1 cellular context compared by ENCODE assay signal in the genomic region with DNA sequence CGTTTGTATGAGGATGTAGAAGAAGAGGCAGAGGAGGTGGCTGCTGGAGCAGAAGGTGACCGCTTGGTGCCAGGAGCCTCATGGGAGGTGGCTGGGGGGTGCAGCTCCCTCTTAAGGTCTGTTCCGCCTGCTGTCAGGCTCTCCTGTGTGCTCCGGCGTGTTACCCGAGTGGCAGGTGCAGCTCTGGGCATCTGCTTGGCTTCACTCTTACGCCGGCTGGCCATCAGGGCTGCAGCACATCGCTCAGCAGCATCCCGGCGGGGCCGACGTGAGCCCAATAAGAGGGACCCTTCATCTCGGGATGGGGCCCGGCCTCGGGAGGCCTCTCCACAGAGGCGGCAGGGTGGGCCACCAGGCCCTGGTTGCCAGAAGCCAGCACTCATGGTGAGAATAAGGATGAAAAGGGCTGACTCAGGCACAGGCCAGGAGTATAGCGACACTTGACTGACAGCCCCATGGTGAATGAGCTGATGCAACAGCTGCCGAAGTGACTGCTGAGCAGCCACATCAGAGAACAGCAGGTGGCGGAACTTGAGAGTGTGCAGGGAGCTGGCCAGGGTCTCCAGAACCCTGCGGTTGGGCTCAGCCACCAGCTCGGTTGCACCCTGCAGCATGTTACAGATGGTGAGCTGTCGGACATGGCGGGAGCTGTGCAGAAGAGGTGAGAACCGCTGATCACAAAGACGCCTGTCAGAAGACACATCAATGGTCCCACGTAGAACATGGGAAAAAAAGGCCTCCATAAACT.
TF ChIP-seq lines count a peak whose summit lies in the region.

No MANE protein-coding gene starts in this region.

TF ChIP-seq in K562, 482 proteins besides CTCF, POLR2A, EP300 and RAD21 (continued from another document and continues in another):
- TF ChIP-seq, protein P1, sequence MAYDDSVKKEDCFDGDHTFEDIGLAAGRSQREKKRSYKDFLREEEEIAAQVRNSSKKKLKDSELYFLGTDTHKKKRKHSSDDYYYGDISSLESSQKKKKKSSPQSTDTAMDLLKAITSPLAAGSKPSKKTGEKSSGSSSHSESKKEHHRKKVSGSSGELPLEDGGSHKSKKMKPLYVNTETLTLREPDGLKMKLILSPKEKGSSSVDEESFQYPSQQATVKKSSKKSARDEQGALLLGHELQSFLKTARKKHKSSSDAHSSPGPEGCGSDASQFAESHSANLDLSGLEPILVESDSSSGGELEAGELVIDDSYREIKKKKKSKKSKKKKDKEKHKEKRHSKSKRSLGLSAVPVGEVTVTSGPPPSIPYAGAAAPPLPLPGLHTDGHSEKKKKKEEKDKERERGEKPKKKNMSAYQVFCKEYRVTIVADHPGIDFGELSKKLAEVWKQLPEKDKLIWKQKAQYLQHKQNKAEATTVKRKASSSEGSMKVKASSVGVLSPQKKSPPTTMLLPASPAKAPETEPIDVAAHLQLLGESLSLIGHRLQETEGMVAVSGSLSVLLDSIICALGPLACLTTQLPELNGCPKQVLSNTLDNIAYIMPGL (CRISPR knock-in tag; IDR thresholded peaks at IDR 0.05): no peak
- TF ChIP-seq CXXC5 (CRISPR knock-in tag; IDR thresholded peaks at IDR 0.05) (peak; percentile 76), LCOR (CRISPR knock-in tag; IDR thresholded peaks at IDR 0.05) (no peak), ZNF444 (CRISPR knock-in tag; IDR thresholded peaks at IDR 0.05) (no peak), RNF2 (IDR thresholded peaks at IDR 0.05) (no peak), POLR3G (IDR thresholded peaks at IDR 0.05; ENCODE audit: extremely low read depth, insufficient read length, insufficient replicate concordance) (no peak), HDGF (IDR thresholded peaks at IDR 0.05) (no peak), CREBBP (IDR thresholded peaks at IDR 0.05; ENCODE audit: low read depth, low read length) (no peak), ZNF311 (CRISPR knock-in tag; IDR thresholded peaks at IDR 0.05) (no peak), FUS (optimal IDR thresholded peaks at IDR 0.05; ENCODE audit: low read depth, low read length) (no peak), NBN (IDR thresholded peaks at IDR 0.05; ENCODE audit: low read depth) (no peak; the same call in 1 of the 2 replicates), ZNF766 (CRISPR knock-in tag; conservative IDR thresholded peaks at IDR 0.05) (no peak; the same call in 1 of the 2 replicates), DDX20 (tag; IDR thresholded peaks at IDR 0.05; ENCODE audit: low read depth) (no peak), SRSF9 (IDR thresholded peaks at IDR 0.05; ENCODE audit: borderline replicate concordance, low read depth, low read length) (no peak), ELF1 (tag; IDR thresholded peaks at IDR 0.05) (no peak), KDM1A (IDR thresholded peaks at IDR 0.05) (no peak), ZNF232 (CRISPR knock-in tag; IDR thresholded peaks at IDR 0.05) (no peak), ELF2 (CRISPR knock-in tag; IDR thresholded peaks at IDR 0.05) (no peak), MCM2 (IDR thresholded peaks at IDR 0.05; ENCODE audit: low read depth) (no peak), CBX5 (IDR thresholded peaks at IDR 0.05; ENCODE audit: borderline replicate concordance, low read depth) (no peak), PURB (CRISPR knock-in tag; IDR thresholded peaks at IDR 0.05; ENCODE audit: low read depth) (no peak), ZNF239 (CRISPR knock-in tag; IDR thresholded peaks at IDR 0.05) (no peak)
- TF ChIP-seq, protein P2, sequence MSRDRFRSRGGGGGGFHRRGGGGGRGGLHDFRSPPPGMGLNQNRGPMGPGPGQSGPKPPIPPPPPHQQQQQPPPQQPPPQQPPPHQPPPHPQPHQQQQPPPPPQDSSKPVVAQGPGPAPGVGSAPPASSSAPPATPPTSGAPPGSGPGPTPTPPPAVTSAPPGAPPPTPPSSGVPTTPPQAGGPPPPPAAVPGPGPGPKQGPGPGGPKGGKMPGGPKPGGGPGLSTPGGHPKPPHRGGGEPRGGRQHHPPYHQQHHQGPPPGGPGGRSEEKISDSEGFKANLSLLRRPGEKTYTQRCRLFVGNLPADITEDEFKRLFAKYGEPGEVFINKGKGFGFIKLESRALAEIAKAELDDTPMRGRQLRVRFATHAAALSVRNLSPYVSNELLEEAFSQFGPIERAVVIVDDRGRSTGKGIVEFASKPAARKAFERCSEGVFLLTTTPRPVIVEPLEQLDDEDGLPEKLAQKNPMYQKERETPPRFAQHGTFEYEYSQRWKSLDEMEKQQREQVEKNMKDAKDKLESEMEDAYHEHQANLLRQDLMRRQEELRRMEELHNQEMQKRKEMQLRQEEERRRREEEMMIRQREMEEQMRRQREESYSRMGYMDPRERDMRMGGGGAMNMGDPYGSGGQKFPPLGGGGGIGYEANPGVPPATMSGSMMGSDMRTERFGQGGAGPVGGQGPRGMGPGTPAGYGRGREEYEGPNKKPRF (IDR thresholded peaks at IDR 0.05; ENCODE audit: low read depth, low read length): no peak
- TF ChIP-seq, protein P3, sequence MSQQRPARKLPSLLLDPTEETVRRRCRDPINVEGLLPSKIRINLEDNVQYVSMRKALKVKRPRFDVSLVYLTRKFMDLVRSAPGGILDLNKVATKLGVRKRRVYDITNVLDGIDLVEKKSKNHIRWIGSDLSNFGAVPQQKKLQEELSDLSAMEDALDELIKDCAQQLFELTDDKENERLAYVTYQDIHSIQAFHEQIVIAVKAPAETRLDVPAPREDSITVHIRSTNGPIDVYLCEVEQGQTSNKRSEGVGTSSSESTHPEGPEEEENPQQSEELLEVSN (IDR thresholded peaks at IDR 0.05; ENCODE audit: borderline replicate concordance in 1 of 2, extremely low read depth in 1 of 2, insufficient read depth in 1 of 2, insufficient read length in 1 of 2, low read depth in 1 of 2, low read length in 1 of 2, poor library complexity in 1 of 2, severe bottlenecking in 1 of 2): peak in 1 of 2 experiments; percentile 14
- TF ChIP-seq, protein P4, sequence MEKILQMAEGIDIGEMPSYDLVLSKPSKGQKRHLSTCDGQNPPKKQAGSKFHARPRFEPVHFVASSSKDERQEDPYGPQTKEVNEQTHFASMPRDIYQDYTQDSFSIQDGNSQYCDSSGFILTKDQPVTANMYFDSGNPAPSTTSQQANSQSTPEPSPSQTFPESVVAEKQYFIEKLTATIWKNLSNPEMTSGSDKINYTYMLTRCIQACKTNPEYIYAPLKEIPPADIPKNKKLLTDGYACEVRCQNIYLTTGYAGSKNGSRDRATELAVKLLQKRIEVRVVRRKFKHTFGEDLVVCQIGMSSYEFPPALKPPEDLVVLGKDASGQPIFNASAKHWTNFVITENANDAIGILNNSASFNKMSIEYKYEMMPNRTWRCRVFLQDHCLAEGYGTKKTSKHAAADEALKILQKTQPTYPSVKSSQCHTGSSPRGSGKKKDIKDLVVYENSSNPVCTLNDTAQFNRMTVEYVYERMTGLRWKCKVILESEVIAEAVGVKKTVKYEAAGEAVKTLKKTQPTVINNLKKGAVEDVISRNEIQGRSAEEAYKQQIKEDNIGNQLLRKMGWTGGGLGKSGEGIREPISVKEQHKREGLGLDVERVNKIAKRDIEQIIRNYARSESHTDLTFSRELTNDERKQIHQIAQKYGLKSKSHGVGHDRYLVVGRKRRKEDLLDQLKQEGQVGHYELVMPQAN (IDR thresholded peaks at IDR 0.05; ENCODE audit: borderline replicate concordance): no peak
- TF ChIP-seq, protein P5, sequence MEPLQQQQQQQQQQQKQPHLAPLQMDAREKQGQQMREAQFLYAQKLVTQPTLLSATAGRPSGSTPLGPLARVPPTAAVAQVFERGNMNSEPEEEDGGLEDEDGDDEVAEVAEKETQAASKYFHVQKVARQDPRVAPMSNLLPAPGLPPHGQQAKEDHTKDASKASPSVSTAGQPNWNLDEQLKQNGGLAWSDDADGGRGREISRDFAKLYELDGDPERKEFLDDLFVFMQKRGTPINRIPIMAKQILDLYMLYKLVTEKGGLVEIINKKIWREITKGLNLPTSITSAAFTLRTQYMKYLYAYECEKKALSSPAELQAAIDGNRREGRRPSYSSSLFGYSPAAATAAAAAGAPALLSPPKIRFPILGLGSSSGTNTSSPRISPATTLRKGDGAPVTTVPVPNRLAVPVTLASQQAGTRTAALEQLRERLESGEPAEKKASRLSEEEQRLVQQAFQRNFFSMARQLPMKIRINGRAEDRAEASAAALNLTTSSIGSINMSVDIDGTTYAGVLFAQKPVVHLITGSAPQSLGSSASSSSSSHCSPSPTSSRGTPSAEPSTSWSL (CRISPR knock-in tag; IDR thresholded peaks at IDR 0.05; ENCODE audit: borderline replicate concordance): no peak
- TF ChIP-seq, protein P6, sequence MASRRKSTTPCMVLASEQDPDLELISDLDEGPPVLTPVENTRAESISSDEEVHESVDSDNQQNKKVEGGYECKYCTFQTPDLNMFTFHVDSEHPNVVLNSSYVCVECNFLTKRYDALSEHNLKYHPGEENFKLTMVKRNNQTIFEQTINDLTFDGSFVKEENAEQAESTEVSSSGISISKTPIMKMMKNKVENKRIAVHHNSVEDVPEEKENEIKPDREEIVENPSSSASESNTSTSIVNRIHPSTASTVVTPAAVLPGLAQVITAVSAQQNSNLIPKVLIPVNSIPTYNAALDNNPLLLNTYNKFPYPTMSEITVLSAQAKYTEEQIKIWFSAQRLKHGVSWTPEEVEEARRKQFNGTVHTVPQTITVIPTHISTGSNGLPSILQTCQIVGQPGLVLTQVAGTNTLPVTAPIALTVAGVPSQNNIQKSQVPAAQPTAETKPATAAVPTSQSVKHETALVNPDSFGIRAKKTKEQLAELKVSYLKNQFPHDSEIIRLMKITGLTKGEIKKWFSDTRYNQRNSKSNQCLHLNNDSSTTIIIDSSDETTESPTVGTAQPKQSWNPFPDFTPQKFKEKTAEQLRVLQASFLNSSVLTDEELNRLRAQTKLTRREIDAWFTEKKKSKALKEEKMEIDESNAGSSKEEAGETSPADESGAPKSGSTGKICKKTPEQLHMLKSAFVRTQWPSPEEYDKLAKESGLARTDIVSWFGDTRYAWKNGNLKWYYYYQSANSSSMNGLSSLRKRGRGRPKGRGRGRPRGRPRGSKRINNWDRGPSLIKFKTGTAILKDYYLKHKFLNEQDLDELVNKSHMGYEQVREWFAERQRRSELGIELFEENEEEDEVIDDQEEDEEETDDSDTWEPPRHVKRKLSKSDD (conservative IDR thresholded peaks at IDR 0.05; ENCODE audit: low read length): no peak
- TF ChIP-seq, protein P7, sequence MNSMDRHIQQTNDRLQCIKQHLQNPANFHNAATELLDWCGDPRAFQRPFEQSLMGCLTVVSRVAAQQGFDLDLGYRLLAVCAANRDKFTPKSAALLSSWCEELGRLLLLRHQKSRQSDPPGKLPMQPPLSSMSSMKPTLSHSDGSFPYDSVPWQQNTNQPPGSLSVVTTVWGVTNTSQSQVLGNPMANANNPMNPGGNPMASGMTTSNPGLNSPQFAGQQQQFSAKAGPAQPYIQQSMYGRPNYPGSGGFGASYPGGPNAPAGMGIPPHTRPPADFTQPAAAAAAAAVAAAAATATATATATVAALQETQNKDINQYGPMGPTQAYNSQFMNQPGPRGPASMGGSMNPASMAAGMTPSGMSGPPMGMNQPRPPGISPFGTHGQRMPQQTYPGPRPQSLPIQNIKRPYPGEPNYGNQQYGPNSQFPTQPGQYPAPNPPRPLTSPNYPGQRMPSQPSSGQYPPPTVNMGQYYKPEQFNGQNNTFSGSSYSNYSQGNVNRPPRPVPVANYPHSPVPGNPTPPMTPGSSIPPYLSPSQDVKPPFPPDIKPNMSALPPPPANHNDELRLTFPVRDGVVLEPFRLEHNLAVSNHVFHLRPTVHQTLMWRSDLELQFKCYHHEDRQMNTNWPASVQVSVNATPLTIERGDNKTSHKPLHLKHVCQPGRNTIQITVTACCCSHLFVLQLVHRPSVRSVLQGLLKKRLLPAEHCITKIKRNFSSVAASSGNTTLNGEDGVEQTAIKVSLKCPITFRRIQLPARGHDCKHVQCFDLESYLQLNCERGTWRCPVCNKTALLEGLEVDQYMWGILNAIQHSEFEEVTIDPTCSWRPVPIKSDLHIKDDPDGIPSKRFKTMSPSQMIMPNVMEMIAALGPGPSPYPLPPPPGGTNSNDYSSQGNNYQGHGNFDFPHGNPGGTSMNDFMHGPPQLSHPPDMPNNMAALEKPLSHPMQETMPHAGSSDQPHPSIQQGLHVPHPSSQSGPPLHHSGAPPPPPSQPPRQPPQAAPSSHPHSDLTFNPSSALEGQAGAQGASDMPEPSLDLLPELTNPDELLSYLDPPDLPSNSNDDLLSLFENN (IDR thresholded peaks at IDR 0.05; ENCODE audit: low read depth in 2 of 2, low read length in 2 of 2): no peak
- TF ChIP-seq, protein P8, sequence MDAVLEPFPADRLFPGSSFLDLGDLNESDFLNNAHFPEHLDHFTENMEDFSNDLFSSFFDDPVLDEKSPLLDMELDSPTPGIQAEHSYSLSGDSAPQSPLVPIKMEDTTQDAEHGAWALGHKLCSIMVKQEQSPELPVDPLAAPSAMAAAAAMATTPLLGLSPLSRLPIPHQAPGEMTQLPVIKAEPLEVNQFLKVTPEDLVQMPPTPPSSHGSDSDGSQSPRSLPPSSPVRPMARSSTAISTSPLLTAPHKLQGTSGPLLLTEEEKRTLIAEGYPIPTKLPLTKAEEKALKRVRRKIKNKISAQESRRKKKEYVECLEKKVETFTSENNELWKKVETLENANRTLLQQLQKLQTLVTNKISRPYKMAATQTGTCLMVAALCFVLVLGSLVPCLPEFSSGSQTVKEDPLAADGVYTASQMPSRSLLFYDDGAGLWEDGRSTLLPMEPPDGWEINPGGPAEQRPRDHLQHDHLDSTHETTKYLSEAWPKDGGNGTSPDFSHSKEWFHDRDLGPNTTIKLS (IDR thresholded peaks at IDR 0.05; ENCODE audit: borderline replicate concordance, low read depth): peak; percentile 49; the same call in 1 of the 2 replicates
- TF ChIP-seq, protein P9, sequence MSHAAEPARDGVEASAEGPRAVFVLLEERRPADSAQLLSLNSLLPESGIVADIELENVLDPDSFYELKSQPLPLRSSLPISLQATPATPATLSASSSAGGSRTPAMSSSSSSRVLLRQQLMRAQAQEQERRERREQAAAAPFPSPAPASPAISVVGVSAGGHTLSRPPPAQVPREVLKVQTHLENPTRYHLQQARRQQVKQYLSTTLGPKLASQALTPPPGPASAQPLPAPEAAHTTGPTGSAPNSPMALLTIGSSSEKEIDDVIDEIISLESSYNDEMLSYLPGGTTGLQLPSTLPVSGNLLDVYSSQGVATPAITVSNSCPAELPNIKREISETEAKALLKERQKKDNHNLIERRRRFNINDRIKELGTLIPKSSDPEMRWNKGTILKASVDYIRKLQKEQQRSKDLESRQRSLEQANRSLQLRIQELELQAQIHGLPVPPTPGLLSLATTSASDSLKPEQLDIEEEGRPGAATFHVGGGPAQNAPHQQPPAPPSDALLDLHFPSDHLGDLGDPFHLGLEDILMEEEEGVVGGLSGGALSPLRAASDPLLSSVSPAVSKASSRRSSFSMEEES (CRISPR knock-in tag; IDR thresholded peaks at IDR 0.05): no peak
- TF ChIP-seq, protein P10, sequence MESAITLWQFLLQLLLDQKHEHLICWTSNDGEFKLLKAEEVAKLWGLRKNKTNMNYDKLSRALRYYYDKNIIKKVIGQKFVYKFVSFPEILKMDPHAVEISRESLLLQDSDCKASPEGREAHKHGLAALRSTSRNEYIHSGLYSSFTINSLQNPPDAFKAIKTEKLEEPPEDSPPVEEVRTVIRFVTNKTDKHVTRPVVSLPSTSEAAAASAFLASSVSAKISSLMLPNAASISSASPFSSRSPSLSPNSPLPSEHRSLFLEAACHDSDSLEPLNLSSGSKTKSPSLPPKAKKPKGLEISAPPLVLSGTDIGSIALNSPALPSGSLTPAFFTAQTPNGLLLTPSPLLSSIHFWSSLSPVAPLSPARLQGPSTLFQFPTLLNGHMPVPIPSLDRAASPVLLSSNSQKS (CRISPR knock-in tag; IDR thresholded peaks at IDR 0.05): no peak
- TF ChIP-seq, protein P11, sequence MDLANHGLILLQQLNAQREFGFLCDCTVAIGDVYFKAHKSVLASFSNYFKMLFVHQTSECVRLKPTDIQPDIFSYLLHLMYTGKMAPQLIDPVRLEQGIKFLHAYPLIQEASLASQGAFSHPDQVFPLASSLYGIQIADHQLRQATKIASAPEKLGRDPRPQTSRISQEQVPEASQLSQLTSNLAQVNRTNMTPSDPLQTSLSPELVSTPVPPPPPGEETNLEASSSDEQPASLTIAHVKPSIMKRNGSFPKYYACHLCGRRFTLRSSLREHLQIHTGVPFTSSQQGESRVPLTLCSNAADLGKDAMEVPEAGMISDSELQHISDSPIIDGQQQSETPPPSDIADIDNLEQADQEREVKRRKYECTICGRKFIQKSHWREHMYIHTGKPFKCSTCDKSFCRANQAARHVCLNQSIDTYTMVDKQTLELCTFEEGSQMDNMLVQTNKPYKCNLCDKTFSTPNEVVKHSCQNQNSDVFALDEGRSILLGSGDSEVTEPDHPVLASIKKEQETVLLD (IDR thresholded peaks at IDR 0.05): no peak
